ENCODE assay signal across 7 cellular contexts in genomic region chr7:72676880-72677279, GRCh38.
DNase-seq lines count a peak whose midpoint lies in the region; ATAC-seq, FAIRE-seq and TF ChIP-seq lines count a peak whose summit lies in the region.
"Not testable (repeated sequence)": the region's sequence is repeated elsewhere in the genome, so short reads cannot be mapped to it uniquely, and the experiment has no call there.

No MANE protein-coding gene starts in this region.

- not testable (repeated sequence) for H3K4me3 Mint-ChIP-seq in activated T-cell treated with anti-CD3 and anti-CD28 coated beads, Interleukin-2, amount 50 U/mL, for 72 hours

- not testable (repeated sequence) for H4K20me1 ChIP-seq in K562 (replicated peaks; ENCODE audit: control insufficient read depth, insufficient read depth, low read length)

- not testable (repeated sequence) for H3K4me3 ChIP-seq in K562

- not testable (repeated sequence) for TF ChIP-seq EP300 in K562 (IDR thresholded peaks at IDR 0.05; ENCODE audit: low read length)

- BruUV-seq in K562 (replicated peaks; lab: Mats Ljungman, UMichigan), result not testable (repeated sequence)

- not testable (repeated sequence) for H3K4me1 ChIP-seq in K562 (replicated peaks in 1 of 2; ENCODE audit: control insufficient read depth in 2 of 2, insufficient read depth in 2 of 2, low read length in 2 of 2)

- not testable (repeated sequence) for H3K27ac ChIP-seq in K562 (ENCODE audit: extremely low read depth, low read depth, low read length)

- not testable (repeated sequence) for H3K36me3 Mint-ChIP-seq in activated T-cell treated with anti-CD3 and anti-CD28 coated beads, Interleukin-2, amount 50 U/mL, for 72 hours (ENCODE audit: insufficient read depth in 2 of 2)

- WGBS in K562 (ENCODE audit: insufficient coverage, low coverage, missing lambda C conversion rate), result 77% methylated on average over 6 of the region's 6 CpGs

- peak; percentile 11 for DNase-seq in activated CD4-positive, alpha-beta T cell treated with anti-CD3 and anti-CD28 coated beads for 48 hours
- peak; percentile 25 to 41 for DNase-seq in activated T-cell treated with anti-CD3 and anti-CD28 coated beads, Interleukin-2, amount 50 U/mL, for 72 hours
- not testable (repeated sequence) for DNase-seq in K562 (ENCODE audit: extremely low read depth in 1 of 4, low spot score in 3 of 4)

- not testable (repeated sequence) for H3K9ac ChIP-seq in K562 (ENCODE audit: insufficient read depth in 1 of 2, low read depth in 2 of 2, low read length in 2 of 2)

- FAIRE-seq in K562 (lab: Jason Lieb, UNC), result not testable (repeated sequence)

- H3K79me2 ChIP-seq in K562 (ENCODE audit: control insufficient read depth, insufficient read depth, low read length), result not testable (repeated sequence)

- POLR2A ChIA-PET in K562 (lab: Yijun Ruan, JAX), result not testable (repeated sequence)

- H3K4me1 Mint-ChIP-seq in activated T-cell treated with anti-CD3 and anti-CD28 coated beads, Interleukin-2, amount 50 U/mL, for 72 hours (ENCODE audit: low read depth), result peaks cover 14% of the 10 kb centered on the region

- TF ChIP-seq POLR2A in K562 (conservative IDR thresholded peaks at IDR 0.05), result not testable (repeated sequence)

- H3K36me3 ChIP-seq in K562 (ENCODE audit: control insufficient read depth, insufficient read depth, low read length), result not testable (repeated sequence)

- in situ Hi-C loops in K562 (cut with MboI), result not testable (repeated sequence)

- CTCF ChIA-PET in K562 (lab: Yijun Ruan, JAX; ENCODE audit: low intra/inter-chr PET ratio), result not testable (repeated sequence)

- not testable (repeated sequence) for H3K27me3 Mint-ChIP-seq in activated T-cell treated with anti-CD3 and anti-CD28 coated beads, Interleukin-2, amount 50 U/mL, for 72 hours (ENCODE audit: low read depth)

- intact Hi-C loops in K562 (cut with micrococcal nuclease), result not testable (repeated sequence)

- not testable (repeated sequence) for H3K9me3 Mint-ChIP-seq in activated T-cell treated with anti-CD3 and anti-CD28 coated beads, Interleukin-2, amount 50 U/mL, for 72 hours

- not testable (repeated sequence) for H3K9me1 ChIP-seq in K562 (ENCODE audit: control insufficient read depth, insufficient read depth, low read length)

- TF ChIP-seq RAD21 in K562 (CRISPR knock-in tag; conservative IDR thresholded peaks at IDR 0.05 in 1 of 2, IDR thresholded peaks at IDR 0.05 in 1 of 2), result not testable (repeated sequence)

- not testable (repeated sequence) for TF ChIP-seq CTCF in K562 (IDR thresholded peaks at IDR 0.05 in 2 of 3, conservative IDR thresholded peaks at IDR 0.05 in 1 of 3; ENCODE audit: insufficient read depth in 2 of 3, low read depth in 1 of 3, low read length in 3 of 3)

- ATAC-seq in GM18511 (IDR thresholded peaks at IDR 0.05; ENCODE audit: unreplicated experiment) (peak; percentile 58), GM19023 (IDR thresholded peaks at IDR 0.05; ENCODE audit: unreplicated experiment) (peak; percentile 54), HG02610 (IDR thresholded peaks at IDR 0.05; ENCODE audit: unreplicated experiment) (peak; percentile 92), HG03439 (IDR thresholded peaks at IDR 0.05; ENCODE audit: unreplicated experiment) (peak; percentile 67)
- ATAC-seq in activated T-cell treated with anti-CD3 and anti-CD28 coated beads, Interleukin-2, amount 50 U/mL, for 72 hours (replicated peaks in 1 of 2), result peak; percentile 95 to 99
- ATAC-seq in K562, result not testable (repeated sequence)

- H3K27ac Mint-ChIP-seq in activated T-cell treated with anti-CD3 and anti-CD28 coated beads, Interleukin-2, amount 50 U/mL, for 72 hours, result not testable (repeated sequence)

- not testable (repeated sequence) for H3K9me3 ChIP-seq in K562 (replicated peaks; ENCODE audit: control insufficient read depth, insufficient read depth, low read depth, low read length)

- not testable (repeated sequence) for H3K27me3 ChIP-seq in K562 (ENCODE audit: control insufficient read depth in 2 of 2, insufficient read depth in 2 of 2, low read length in 2 of 2)

- not testable (repeated sequence) for H3K4me2 ChIP-seq in K562 (ENCODE audit: insufficient read depth, low read length)

- not testable (repeated sequence) for H2AFZ ChIP-seq in K562 (ENCODE audit: low read depth, low read length)

TF ChIP-seq in K562, 482 proteins besides CTCF, POLR2A, EP300 and RAD21:
- 0 out of 2 replicates have a peak, but pooled peaks have one; percentile 10 for TF ChIP-seq ZNF24 (IDR thresholded peaks at IDR 0.05)
